ENCODE assay signal across 11 cellular contexts in genomic region chr5:149002053-149002452, GRCh38.
A peak's percentile ranks its signal among the peaks of the same experiment; 100 is the strongest.
DNase-seq lines count a peak whose midpoint lies in the region; ATAC-seq and TF ChIP-seq lines count a peak whose summit lies in the region.
"Had no signal": no experiment of that assay in that cellular context is flagged by ENCODE, and none has a peak within 500 bp of the region (broad histone marks: within the 10 kb centered on the region; RNA-seq: fewer than 3 reads in every experiment).

No MANE protein-coding gene starts in this region.

- H3K36me3 ChIP-seq in cardiac muscle cell (no peaks in the 10 kb centered on the region), tibial artery (no peaks in the 10 kb centered on the region)

- H3K4me1 ChIP-seq in cardiac muscle cell (ENCODE audit: low read depth) (peaks cover 38% of the 10 kb centered on the region), tibial artery (peaks cover 0 to 5% (median 1%) of the 10 kb centered on the region in 4 donors)

- peak overlapping the region; percentile 93 for H3K27ac ChIP-seq in cardiac muscle cell
- H3K27ac ChIP-seq in dorsolateral prefrontal cortex = no peak overlapping the region
- H3K27ac ChIP-seq in tibial artery = no peak overlapping the region

- H3K27me3 ChIP-seq in cardiac muscle cell (no peaks in the 10 kb centered on the region), dorsolateral prefrontal cortex (peaks cover 0 to 5% (median 0%) of the 10 kb centered on the region in 45 donors), tibial artery (no peaks in the 10 kb centered on the region)

- no peaks in the 10 kb centered on the region for H3K36me3 Mint-ChIP-seq in stimulated activated naive B cell treated with anti-CD40 and anti-IgM and Interleukin-4, amounts not matched to agents 10 μg/mL and 1 μg/mL and 100 μg/mL, for 72 hours
- H3K36me3 Mint-ChIP-seq: brain had no signal

- no peaks in the 10 kb centered on the region for H3K9me3 Mint-ChIP-seq in stimulated activated naive B cell treated with anti-CD40 and anti-IgM and Interleukin-4, amounts not matched to agents 10 μg/mL and 1 μg/mL and 100 μg/mL, for 72 hours
- H3K9me3 Mint-ChIP-seq: brain had no signal

- H3K4me3 ChIP-seq in cardiac muscle cell (no peak overlapping the region), retinal pigment epithelial cell (ENCODE audit: low read length) (no peak overlapping the region), dorsolateral prefrontal cortex (no peak overlapping the region), tibial artery (no peak overlapping the region)

- peaks cover 3 to 12% of the 10 kb centered on the region in 2 donors for H3K4me1 Mint-ChIP-seq in stimulated activated naive B cell treated with anti-CD40 and anti-IgM and Interleukin-4, amounts not matched to agents 10 μg/mL and 1 μg/mL and 100 μg/mL, for 72 hours

- no peak for ATAC-seq in stimulated activated naive B cell treated with anti-CD40 and anti-IgM and Interleukin-4, amounts not matched to agents 10 μg/mL and 1 μg/mL and 100 μg/mL, for 72 hours (replicated peaks)

- TF ChIP-seq CTCF in cardiac muscle cell (IDR thresholded peaks at IDR 0.05; ENCODE audit: low read depth, low read length) (no peak), retinal pigment epithelial cell (conservative IDR thresholded peaks at IDR 0.05; ENCODE audit: low read depth, low read length) (no peak), dorsolateral prefrontal cortex (IDR thresholded peaks at IDR 0.05 in 54 of 56, conservative IDR thresholded peaks at IDR 0.05 in 2 of 56; ENCODE audit: low read depth in 1 of 56, partially characterized antibody in 56 of 56) (no peak), tibial artery (IDR thresholded peaks at IDR 0.05) (no peak)

- DNase-seq in H4 (ENCODE audit: low spot score) = peak; percentile 96
- peak; percentile 99 for DNase-seq in SW480 (ENCODE audit: low spot score)
- DNase-seq in cardiac muscle cell (ENCODE audit: low read depth in 1 of 2, low spot score in 1 of 2) = peak; percentile 94 to 96
- DNase-seq in retinal pigment epithelial cell (ENCODE audit: low read depth) = peak; percentile 96
- no peak for DNase-seq in dorsolateral prefrontal cortex
- DNase-seq in stimulated activated naive B cell treated with anti-CD40 and anti-IgM and Interleukin-4, amounts not matched to agents 10 μg/mL and 1 μg/mL and 100 μg/mL, for 72 hours = no peak
- no peak for DNase-seq in DMS153 (lab: John Stamatoyannopoulos, UW)
- DNase-seq in tibial artery = no peak
- DNase-seq: NCI-H146; stimulated activated CD8-positive, alpha-beta memory T cell treated with anti-CD3 and anti-CD28 coated beads, Interleukin-4, amount 100 ng/mL, for 48 hours had no signal

- no peak overlapping the region for H3K4me3 Mint-ChIP-seq in stimulated activated naive B cell treated with anti-CD40 and anti-IgM and Interleukin-4, amounts not matched to agents 10 μg/mL and 1 μg/mL and 100 μg/mL, for 72 hours
- H3K4me3 Mint-ChIP-seq: brain had no signal

- no peak overlapping the region for H3K27ac Mint-ChIP-seq in stimulated activated naive B cell treated with anti-CD40 and anti-IgM and Interleukin-4, amounts not matched to agents 10 μg/mL and 1 μg/mL and 100 μg/mL, for 72 hours
- H3K27ac Mint-ChIP-seq: brain had no signal

- peaks cover 20 to 39% of the 10 kb centered on the region in 2 donors for H3K27me3 Mint-ChIP-seq in stimulated activated naive B cell treated with anti-CD40 and anti-IgM and Interleukin-4, amounts not matched to agents 10 μg/mL and 1 μg/mL and 100 μg/mL, for 72 hours
- H3K27me3 Mint-ChIP-seq: brain had no signal

- intact Hi-C loops in dorsolateral prefrontal cortex (cut with DNase I) = loop anchor here in 1 of 2 donors (10.0 kb wide), 1 partner anchor 113 kb away; no protein-coding TSS in a partner anchor
- intact Hi-C loops in tibial artery (cut with DNase I; ENCODE audit: low total_unique reads) = no loop called here

- H3K9me3 ChIP-seq in cardiac muscle cell (ENCODE audit: low read depth) (no peaks in the 10 kb centered on the region), tibial artery (no peaks in the 10 kb centered on the region)

Comparison
In these comparisons a context has a peak if more than half of its experiments do, and no peak if none do; other contexts are left out.
1. DNase-seq: peak in H4 (single experiment), SW480 (single experiment), cardiac muscle cell (2 of 2) and retinal pigment epithelial cell (single experiment); none in dorsolateral prefrontal cortex (0 of 10), stimulated activated naive B cell treated with anti-CD40 and anti-IgM and Interleukin-4, amounts not matched to agents 10 μg/mL and 1 μg/mL and 100 μg/mL, for 72 hours (single experiment), DMS153 (single experiment) and tibial artery (0 of 2).